In the genomic region with DNA sequence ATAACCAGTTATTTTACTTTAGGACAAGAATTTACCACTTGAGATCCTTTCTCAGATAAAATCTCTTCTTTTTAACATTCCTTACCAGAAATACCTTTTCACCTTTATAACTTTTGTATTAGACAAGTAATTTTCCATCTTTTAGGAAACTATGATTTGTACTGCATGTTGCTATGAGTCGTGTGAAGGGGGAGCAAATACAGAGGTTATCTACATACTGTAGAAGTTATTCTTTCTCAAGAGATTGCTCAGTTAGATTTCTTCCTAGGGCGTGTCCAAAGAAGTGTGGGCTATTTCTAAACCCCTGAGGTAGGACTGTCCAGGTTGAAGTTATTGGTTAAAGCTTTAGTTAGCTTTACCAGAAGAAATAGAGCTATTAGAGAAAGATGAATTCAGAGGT, we compare ENCODE assay signal across 26 cellular contexts.
"Had no signal": no experiment of that assay in that cellular context is flagged by ENCODE, and none has a peak within 500 bp of the region (broad histone marks: within the 10 kb centered on the region; RNA-seq: fewer than 3 reads in every experiment).

No MANE protein-coding gene starts in this region.

- H3K79me2 ChIP-seq: parathyroid adenoma had no signal

- H3K27me3 ChIP-seq: esophagus muscularis mucosa, stomach, suprapubic skin, tibial nerve, uterus had no signal

- H3K27me3 Mint-ChIP-seq: activated T-helper 17 cell treated with anti-CD3 and anti-CD28 coated beads, Interleukin-2, amount 50 U/mL, for 72 hours; central memory CD8-positive, alpha-beta T cell; effector memory CD8-positive, alpha-beta T cell; stimulated activated memory B cell treated with anti-CD40 and anti-IgM and Interleukin-4, amounts not matched to agents 10 μg/mL and 1 μg/mL and 100 μg/mL, for 72 hours had no signal

- H3K27ac ChIP-seq: dorsolateral prefrontal cortex, esophagus muscularis mucosa, parathyroid adenoma, stomach, suprapubic skin, tibial nerve, uterus, WERI-Rb-1 had no signal

- DNase-seq: activated CD4-positive, alpha-beta T cell treated with anti-CD3 and anti-CD28 coated beads for 1 hour; activated CD4-positive, alpha-beta T cell treated with anti-CD3 and anti-CD28 coated beads, Interleukin-2, amount 50 U/mL, for 1 hour; activated CD8-positive, alpha-beta T cell treated with anti-CD3 and anti-CD28 coated beads, Interleukin-2, amount 10 ng/mL, durations not matched to agents 7 days and 5 days; activated T-cell treated with anti-CD3 and anti-CD28 coated beads, Interleukin-2, amount 50 U/mL, for 1 hour; aorta; dorsolateral prefrontal cortex; effector memory CD8-positive, alpha-beta T cell; glutamatergic neuron; hippocampal formation; left ventricle myocardium superior; right cardiac atrium; stimulated activated CD4-positive, alpha-beta T cell treated with anti-CD3 and anti-CD28 coated beads, Interleukin-2, amount 100 ng/mL, for 24 hours; stomach; uterus; WERI-Rb-1 had no signal

- ATAC-seq: activated CD8-positive, alpha-beta T cell treated with anti-CD3 and anti-CD28 coated beads, Interleukin-2, amount 10 ng/mL, durations not matched to agents 7 days and 5 days; activated naive CD4-positive, alpha-beta T cell treated with anti-CD3 and anti-CD28 coated beads, Interleukin-2, amount 50 U/mL, for 72 hours; activated T-helper 17 cell treated with anti-CD3 and anti-CD28 coated beads, Interleukin-2, amount 50 U/mL, for 72 hours; effector memory CD8-positive, alpha-beta T cell; right cardiac atrium; stimulated activated memory B cell treated with anti-CD40 and anti-IgM and Interleukin-4, amounts not matched to agents 10 μg/mL and 1 μg/mL and 100 μg/mL, for 72 hours had no signal

- H3K4me1 ChIP-seq: esophagus muscularis mucosa, parathyroid adenoma, tibial nerve, uterus had no signal

- H2AFZ ChIP-seq: parathyroid adenoma had no signal

- H3K4me3 Mint-ChIP-seq: activated CD8-positive, alpha-beta T cell treated with anti-CD3 and anti-CD28 coated beads, Interleukin-2, amount 10 ng/mL, durations not matched to agents 7 days and 5 days; activated T-helper 17 cell treated with anti-CD3 and anti-CD28 coated beads, Interleukin-2, amount 50 U/mL, for 72 hours; brain; central memory CD8-positive, alpha-beta T cell; effector memory CD8-positive, alpha-beta T cell; memory B cell; nephron; stimulated activated memory B cell treated with anti-CD40 and anti-IgM and Interleukin-4, amounts not matched to agents 10 μg/mL and 1 μg/mL and 100 μg/mL, for 72 hours had no signal

- H3K27ac Mint-ChIP-seq: activated CD8-positive, alpha-beta T cell treated with anti-CD3 and anti-CD28 coated beads, Interleukin-2, amount 10 ng/mL, durations not matched to agents 7 days and 5 days; activated naive CD4-positive, alpha-beta T cell treated with anti-CD3 and anti-CD28 coated beads, Interleukin-2, amount 50 U/mL, for 72 hours; activated T-helper 17 cell treated with anti-CD3 and anti-CD28 coated beads, Interleukin-2, amount 50 U/mL, for 72 hours; brain; effector memory CD8-positive, alpha-beta T cell; memory B cell; nephron; stimulated activated memory B cell treated with anti-CD40 and anti-IgM and Interleukin-4, amounts not matched to agents 10 μg/mL and 1 μg/mL and 100 μg/mL, for 72 hours had no signal

- H3K9me3 ChIP-seq: uterus had no signal

- H3K4me3 ChIP-seq: dorsolateral prefrontal cortex, esophagus muscularis mucosa, stomach, suprapubic skin, tibial nerve, uterus had no signal

- H3K36me3 ChIP-seq: esophagus muscularis mucosa, stomach, suprapubic skin, tibial nerve, uterus, WERI-Rb-1 had no signal

- H3K4me1 Mint-ChIP-seq: activated T-helper 17 cell treated with anti-CD3 and anti-CD28 coated beads, Interleukin-2, amount 50 U/mL, for 72 hours; central memory CD8-positive, alpha-beta T cell had no signal
